31 cellular contexts compared by ENCODE assay signal in genomic region chr14:94555991-94556390, GRCh38. TPM values are rescaled to one million over a fixed set of nuclear protein-coding genes. Genes with fewer than 3 reads are reported as not detected.
"Had no signal": no experiment of that assay in that cellular context is flagged by ENCODE, and none has a peak within 500 bp of the region (broad histone marks: within the 10 kb centered on the region; RNA-seq: fewer than 3 reads in every experiment).

No MANE protein-coding gene starts in this region.

- H3K9me3 ChIP-seq: gastrocnemius medialis had no signal

- H3K4me1 ChIP-seq: esophagus muscularis mucosa, foreskin keratinocyte had no signal

- H3K27ac ChIP-seq: brain microvascular endothelial cell, esophagus muscularis mucosa, foreskin keratinocyte, gastrocnemius medialis had no signal

- ATAC-seq: activated CD4-positive, alpha-beta T cell treated with anti-CD3 and anti-CD28 coated beads for 36 hours; activated CD8-positive, alpha-beta T cell treated with anti-CD3 and anti-CD28 coated beads, Interleukin-2, amount 10 ng/mL, durations not matched to agents 7 days and 5 days; activated T-cell treated with anti-CD3 and anti-CD28 coated beads, Interleukin-2, amount 50 U/mL, for 4 hours; activated T-helper 17 cell treated with anti-CD3 and anti-CD28 coated beads, Interleukin-2, amount 50 U/mL, for 72 hours; effector memory CD8-positive, alpha-beta T cell; foreskin keratinocyte; gastrocnemius medialis had no signal

- H3K27me3 ChIP-seq: brain microvascular endothelial cell, gastrocnemius medialis had no signal

- H3K4me3 ChIP-seq: esophagus muscularis mucosa, gastrocnemius medialis had no signal

- DNase-seq: activated CD4-positive, alpha-beta memory T cell treated with anti-CD3 and anti-CD28 coated beads for 36 hours; activated CD4-positive, alpha-beta T cell treated with anti-CD3 and anti-CD28 coated beads for 36 hours; activated CD4-positive, alpha-beta T cell treated with anti-CD3 and anti-CD28 coated beads, Interleukin-2, amount 10 ng/mL, durations not matched to agents 24 days and 14 days; activated CD4-positive, CD25-positive, alpha-beta regulatory T cell; activated CD4-positive, CD25-positive, alpha-beta regulatory T cell treated with anti-CD3 and anti-CD28 coated beads, Interleukin-2, amount 50 U/mL, for 72 hours; activated CD8-positive, alpha-beta T cell treated with anti-CD3 and anti-CD28 coated beads, Interleukin-2, amount 10 ng/mL, durations not matched to agents 7 days and 5 days; activated effector memory CD4-positive, alpha-beta T cell treated with Interleukin-2 at 50 U/mL for 16 hours; activated gamma-delta T cell treated with Interleukin-2 at 50 U/mL for 16 hours; activated naive CD4-positive, alpha-beta T cell treated with anti-CD3 and anti-CD28 coated beads, Interleukin-2, amount 50 U/mL, for 16 hours; activated naive CD4-positive, alpha-beta T cell treated with Interleukin-2 at 50 U/mL for 16 hours; activated T-cell treated with anti-CD3 and anti-CD28 coated beads, Interleukin-2, amount 50 U/mL, for 4 hours; amniotic stem cell; anterior cingulate cortex; brain microvascular endothelial cell; cortex of kidney; dermis blood vessel endothelial cell; effector CD4-positive, alpha-beta T cell; effector memory CD8-positive, alpha-beta T cell; erythroblast; foreskin keratinocyte; gastrocnemius medialis; glutamatergic neuron; T-helper 2 cell had no signal

- H3K36me3 ChIP-seq: brain microvascular endothelial cell, esophagus muscularis mucosa, gastrocnemius medialis had no signal

RNA-seq across cellular contexts. Expression of gene SERPINA4, which starts 5.3 kb away (rescaled TPM):
- total RNA-seq: activated CD4-positive, alpha-beta memory T cell treated with anti-CD3 and anti-CD28 coated beads for 36 hours; activated CD4-positive, alpha-beta T cell treated with anti-CD3 and anti-CD28 coated beads for 36 hours; activated CD4-positive, alpha-beta T cell treated with anti-CD3 and anti-CD28 coated beads, Interleukin-2, amount 10 ng/mL, durations not matched to agents 24 days and 14 days; activated CD8-positive, alpha-beta T cell treated with anti-CD3 and anti-CD28 coated beads, Interleukin-2, amount 10 ng/mL, durations not matched to agents 7 days and 5 days; activated T-cell treated with anti-CD3 and anti-CD28 coated beads, Interleukin-2, amount 50 U/mL, for 4 hours; activated T-helper 17 cell treated with anti-CD3 and anti-CD28 coated beads, Interleukin-2, amount 50 U/mL, for 72 hours; astrocyte; bronchial epithelial cell; cardiac septum; cerebellum; dermis blood vessel endothelial cell; esophagus muscularis mucosa; foreskin keratinocyte; T-helper 1 cell treated with Interleukin-12 subunit alpha and Interleukin-12 subunit beta and Interleukin-4 antibody, amounts not matched to agents 30 ng/mL and 1 ng/mL, for 36 hours had no signal
- polyA plus RNA-seq: foreskin keratinocyte had no signal

RNA-seq across cellular contexts. Expression of gene SERPINA5, which starts 25.2 kb away (rescaled TPM):
- total RNA-seq: activated CD4-positive, alpha-beta memory T cell treated with anti-CD3 and anti-CD28 coated beads for 36 hours; activated CD4-positive, alpha-beta T cell treated with anti-CD3 and anti-CD28 coated beads for 36 hours; activated CD4-positive, alpha-beta T cell treated with anti-CD3 and anti-CD28 coated beads, Interleukin-2, amount 10 ng/mL, durations not matched to agents 24 days and 14 days; activated CD8-positive, alpha-beta T cell treated with anti-CD3 and anti-CD28 coated beads, Interleukin-2, amount 10 ng/mL, durations not matched to agents 7 days and 5 days; activated T-helper 17 cell treated with anti-CD3 and anti-CD28 coated beads, Interleukin-2, amount 50 U/mL, for 72 hours; bronchial epithelial cell; foreskin keratinocyte; T-helper 1 cell treated with Interleukin-12 subunit alpha and Interleukin-12 subunit beta and Interleukin-4 antibody, amounts not matched to agents 30 ng/mL and 1 ng/mL, for 36 hours had no signal
- polyA plus RNA-seq: foreskin keratinocyte had no signal

RNA-seq across cellular contexts. Expression of gene SERPINA12, which starts 46.7 kb away (rescaled TPM):
- total RNA-seq: activated CD4-positive, alpha-beta memory T cell treated with anti-CD3 and anti-CD28 coated beads for 36 hours; activated CD4-positive, alpha-beta T cell treated with anti-CD3 and anti-CD28 coated beads for 36 hours; activated CD4-positive, alpha-beta T cell treated with anti-CD3 and anti-CD28 coated beads, Interleukin-2, amount 10 ng/mL, durations not matched to agents 24 days and 14 days; activated CD8-positive, alpha-beta T cell treated with anti-CD3 and anti-CD28 coated beads, Interleukin-2, amount 10 ng/mL, durations not matched to agents 7 days and 5 days; activated T-cell treated with anti-CD3 and anti-CD28 coated beads, Interleukin-2, amount 50 U/mL, for 4 hours; activated T-helper 17 cell treated with anti-CD3 and anti-CD28 coated beads, Interleukin-2, amount 50 U/mL, for 72 hours; astrocyte; bronchial epithelial cell; cardiac septum; cerebellum; dermis blood vessel endothelial cell; esophagus muscularis mucosa; foreskin keratinocyte; gastrocnemius medialis; T-helper 1 cell treated with Interleukin-12 subunit alpha and Interleukin-12 subunit beta and Interleukin-4 antibody, amounts not matched to agents 30 ng/mL and 1 ng/mL, for 36 hours had no signal
- polyA plus RNA-seq: adipose tissue, foreskin keratinocyte had no signal

RNA-seq across cellular contexts. Expression of gene SERPINA3, which starts 56.2 kb away (rescaled TPM):
- total RNA-seq: activated CD4-positive, alpha-beta memory T cell treated with anti-CD3 and anti-CD28 coated beads for 36 hours; activated CD4-positive, alpha-beta T cell treated with anti-CD3 and anti-CD28 coated beads for 36 hours; activated CD4-positive, alpha-beta T cell treated with anti-CD3 and anti-CD28 coated beads, Interleukin-2, amount 10 ng/mL, durations not matched to agents 24 days and 14 days; activated CD8-positive, alpha-beta T cell treated with anti-CD3 and anti-CD28 coated beads, Interleukin-2, amount 10 ng/mL, durations not matched to agents 7 days and 5 days; activated T-helper 17 cell treated with anti-CD3 and anti-CD28 coated beads, Interleukin-2, amount 50 U/mL, for 72 hours; foreskin keratinocyte; T-helper 1 cell treated with Interleukin-12 subunit alpha and Interleukin-12 subunit beta and Interleukin-4 antibody, amounts not matched to agents 30 ng/mL and 1 ng/mL, for 36 hours had no signal
